1 cellular context compared by ENCODE assay signal in the genomic region with DNA sequence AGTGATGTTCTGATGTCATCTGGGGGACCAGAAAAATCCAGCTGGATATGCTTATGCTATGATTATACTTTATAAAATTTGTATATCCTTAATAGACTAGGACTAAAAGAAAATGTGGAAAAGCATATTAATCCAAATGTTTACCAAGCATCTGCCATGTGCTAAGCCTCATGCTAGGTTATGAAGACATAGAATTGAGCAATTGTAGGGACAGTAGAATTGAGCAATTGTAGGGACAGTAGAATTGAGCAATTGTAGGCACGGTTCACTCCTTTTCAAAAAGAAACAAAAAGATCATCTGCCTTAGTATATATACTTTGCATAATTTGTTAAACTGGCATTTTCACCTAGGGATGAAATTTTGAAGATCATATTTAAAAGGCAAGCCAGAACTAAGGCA.
A peak's percentile ranks its signal among the peaks of the same experiment; 100 is the strongest.
TF ChIP-seq lines count a peak whose summit lies in the region.

No MANE protein-coding gene starts in this region.

TF ChIP-seq in HepG2, 621 proteins besides CTCF, POLR2A, EP300 and RAD21 (continued from another document and continues in another):
- TF ChIP-seq, protein P1, sequence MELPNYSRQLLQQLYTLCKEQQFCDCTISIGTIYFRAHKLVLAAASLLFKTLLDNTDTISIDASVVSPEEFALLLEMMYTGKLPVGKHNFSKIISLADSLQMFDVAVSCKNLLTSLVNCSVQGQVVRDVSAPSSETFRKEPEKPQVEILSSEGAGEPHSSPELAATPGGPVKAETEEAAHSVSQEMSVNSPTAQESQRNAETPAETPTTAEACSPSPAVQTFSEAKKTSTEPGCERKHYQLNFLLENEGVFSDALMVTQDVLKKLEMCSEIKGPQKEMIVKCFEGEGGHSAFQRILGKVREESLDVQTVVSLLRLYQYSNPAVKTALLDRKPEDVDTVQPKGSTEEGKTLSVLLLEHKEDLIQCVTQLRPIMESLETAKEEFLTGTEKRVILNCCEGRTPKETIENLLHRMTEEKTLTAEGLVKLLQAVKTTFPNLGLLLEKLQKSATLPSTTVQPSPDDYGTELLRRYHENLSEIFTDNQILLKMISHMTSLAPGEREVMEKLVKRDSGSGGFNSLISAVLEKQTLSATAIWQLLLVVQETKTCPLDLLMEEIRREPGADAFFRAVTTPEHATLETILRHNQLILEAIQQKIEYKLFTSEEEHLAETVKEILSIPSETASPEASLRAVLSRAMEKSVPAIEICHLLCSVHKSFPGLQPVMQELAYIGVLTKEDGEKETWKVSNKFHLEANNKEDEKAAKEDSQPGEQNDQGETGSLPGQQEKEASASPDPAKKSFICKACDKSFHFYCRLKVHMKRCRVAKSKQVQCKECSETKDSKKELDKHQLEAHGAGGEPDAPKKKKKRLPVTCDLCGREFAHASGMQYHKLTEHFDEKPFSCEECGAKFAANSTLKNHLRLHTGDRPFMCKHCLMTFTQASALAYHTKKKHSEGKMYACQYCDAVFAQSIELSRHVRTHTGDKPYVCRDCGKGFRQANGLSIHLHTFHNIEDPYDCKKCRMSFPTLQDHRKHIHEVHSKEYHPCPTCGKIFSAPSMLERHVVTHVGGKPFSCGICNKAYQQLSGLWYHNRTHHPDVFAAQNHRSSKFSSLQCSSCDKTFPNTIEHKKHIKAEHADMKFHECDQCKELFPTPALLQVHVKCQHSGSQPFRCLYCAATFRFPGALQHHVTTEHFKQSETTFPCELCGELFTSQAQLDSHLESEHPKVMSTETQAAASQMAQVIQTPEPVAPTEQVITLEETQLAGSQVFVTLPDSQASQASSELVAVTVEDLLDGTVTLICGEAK (IDR thresholded peaks at IDR 0.05) = no peak
- TF ChIP-seq, protein P1 (CRISPR knock-in tag; IDR thresholded peaks at IDR 0.05) = no peak
- TF ChIP-seq CBX2 (IDR thresholded peaks at IDR 0.05; ENCODE audit: low read depth, low read length) (no peak), CBX2 (CRISPR knock-in tag; IDR thresholded peaks at IDR 0.05; ENCODE audit: low read depth) (no peak), ZNF326 (CRISPR knock-in tag; IDR thresholded peaks at IDR 0.05; ENCODE audit: borderline replicate concordance) (no peak), ZNF430 (CRISPR knock-in tag; IDR thresholded peaks at IDR 0.05) (no peak), MEF2D (CRISPR knock-in tag; IDR thresholded peaks at IDR 0.05) (no peak), ATF7 (IDR thresholded peaks at IDR 0.05) (no peak), ATF7 (CRISPR knock-in tag; IDR thresholded peaks at IDR 0.05) (no peak), AGO2 (optimal IDR thresholded peaks at IDR 0.05; ENCODE audit: low read depth, low read length) (no peak), ZNF616 (CRISPR knock-in tag; IDR thresholded peaks at IDR 0.05; ENCODE audit: low read depth) (no peak), ZNF841 (CRISPR knock-in tag; IDR thresholded peaks at IDR 0.05; ENCODE audit: borderline replicate concordance) (no peak), ZNF720 (CRISPR knock-in tag; IDR thresholded peaks at IDR 0.05) (no peak), HOXD1 (CRISPR knock-in tag; IDR thresholded peaks at IDR 0.05) (no peak), ZNF33B (CRISPR knock-in tag; IDR thresholded peaks at IDR 0.05) (no peak), TAF15 (IDR thresholded peaks at IDR 0.05; ENCODE audit: low read depth, low read length, poor library complexity, severe bottlenecking) (no peak), CENPT (CRISPR knock-in tag; IDR thresholded peaks at IDR 0.05; ENCODE audit: low read depth) (no peak), ATM (IDR thresholded peaks at IDR 0.05; ENCODE audit: borderline replicate concordance) (no peak), ZNF672 (CRISPR knock-in tag; IDR thresholded peaks at IDR 0.05) (no peak), YEATS2 (CRISPR knock-in tag; IDR thresholded peaks at IDR 0.05; ENCODE audit: borderline replicate concordance) (no peak), ELF3 (CRISPR knock-in tag; IDR thresholded peaks at IDR 0.05) (0 out of 2 replicates have a peak, but pooled peaks have one; percentile 38), ZNF446 (CRISPR knock-in tag; IDR thresholded peaks at IDR 0.05) (no peak), NFE2L1 (CRISPR knock-in tag; IDR thresholded peaks at IDR 0.05; ENCODE audit: borderline replicate concordance) (no peak), FOXO1 (CRISPR knock-in tag; IDR thresholded peaks at IDR 0.05) (peak; percentile 56; the same call in 1 of the 2 replicates), FOSL1 (CRISPR knock-in tag; IDR thresholded peaks at IDR 0.05; ENCODE audit: borderline replicate concordance) (no peak), FOXK2 (IDR thresholded peaks at IDR 0.05) (no peak), ZNF660 (CRISPR knock-in tag; IDR thresholded peaks at IDR 0.05; ENCODE audit: borderline replicate concordance, low read depth) (no peak), HMGA1 (CRISPR knock-in tag; conservative IDR thresholded peaks at IDR 0.05) (no peak)
- TF ChIP-seq, protein P2, sequence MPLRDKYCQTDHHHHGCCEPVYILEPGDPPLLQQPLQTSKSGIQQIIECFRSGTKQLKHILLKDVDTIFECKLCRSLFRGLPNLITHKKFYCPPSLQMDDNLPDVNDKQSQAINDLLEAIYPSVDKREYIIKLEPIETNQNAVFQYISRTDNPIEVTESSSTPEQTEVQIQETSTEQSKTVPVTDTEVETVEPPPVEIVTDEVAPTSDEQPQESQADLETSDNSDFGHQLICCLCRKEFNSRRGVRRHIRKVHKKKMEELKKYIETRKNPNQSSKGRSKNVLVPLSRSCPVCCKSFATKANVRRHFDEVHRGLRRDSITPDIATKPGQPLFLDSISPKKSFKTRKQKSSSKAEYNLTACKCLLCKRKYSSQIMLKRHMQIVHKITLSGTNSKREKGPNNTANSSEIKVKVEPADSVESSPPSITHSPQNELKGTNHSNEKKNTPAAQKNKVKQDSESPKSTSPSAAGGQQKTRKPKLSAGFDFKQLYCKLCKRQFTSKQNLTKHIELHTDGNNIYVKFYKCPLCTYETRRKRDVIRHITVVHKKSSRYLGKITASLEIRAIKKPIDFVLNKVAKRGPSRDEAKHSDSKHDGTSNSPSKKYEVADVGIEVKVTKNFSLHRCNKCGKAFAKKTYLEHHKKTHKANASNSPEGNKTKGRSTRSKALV (CRISPR knock-in tag; IDR thresholded peaks at IDR 0.05) = no peak
- TF ChIP-seq, protein P3, sequence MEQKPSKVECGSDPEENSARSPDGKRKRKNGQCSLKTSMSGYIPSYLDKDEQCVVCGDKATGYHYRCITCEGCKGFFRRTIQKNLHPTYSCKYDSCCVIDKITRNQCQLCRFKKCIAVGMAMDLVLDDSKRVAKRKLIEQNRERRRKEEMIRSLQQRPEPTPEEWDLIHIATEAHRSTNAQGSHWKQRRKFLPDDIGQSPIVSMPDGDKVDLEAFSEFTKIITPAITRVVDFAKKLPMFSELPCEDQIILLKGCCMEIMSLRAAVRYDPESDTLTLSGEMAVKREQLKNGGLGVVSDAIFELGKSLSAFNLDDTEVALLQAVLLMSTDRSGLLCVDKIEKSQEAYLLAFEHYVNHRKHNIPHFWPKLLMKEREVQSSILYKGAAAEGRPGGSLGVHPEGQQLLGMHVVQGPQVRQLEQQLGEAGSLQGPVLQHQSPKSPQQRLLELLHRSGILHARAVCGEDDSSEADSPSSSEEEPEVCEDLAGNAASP (CRISPR knock-in tag; IDR thresholded peaks at IDR 0.05; ENCODE audit: borderline replicate concordance) = peak; percentile 63; the same call in 1 of the 2 replicates
- TF ChIP-seq, protein P4, sequence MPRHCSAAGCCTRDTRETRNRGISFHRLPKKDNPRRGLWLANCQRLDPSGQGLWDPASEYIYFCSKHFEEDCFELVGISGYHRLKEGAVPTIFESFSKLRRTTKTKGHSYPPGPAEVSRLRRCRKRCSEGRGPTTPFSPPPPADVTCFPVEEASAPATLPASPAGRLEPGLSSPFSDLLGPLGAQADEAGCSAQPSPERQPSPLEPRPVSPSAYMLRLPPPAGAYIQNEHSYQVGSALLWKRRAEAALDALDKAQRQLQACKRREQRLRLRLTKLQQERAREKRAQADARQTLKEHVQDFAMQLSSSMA (CRISPR knock-in tag; IDR thresholded peaks at IDR 0.05) = no peak
- TF ChIP-seq, protein P5, sequence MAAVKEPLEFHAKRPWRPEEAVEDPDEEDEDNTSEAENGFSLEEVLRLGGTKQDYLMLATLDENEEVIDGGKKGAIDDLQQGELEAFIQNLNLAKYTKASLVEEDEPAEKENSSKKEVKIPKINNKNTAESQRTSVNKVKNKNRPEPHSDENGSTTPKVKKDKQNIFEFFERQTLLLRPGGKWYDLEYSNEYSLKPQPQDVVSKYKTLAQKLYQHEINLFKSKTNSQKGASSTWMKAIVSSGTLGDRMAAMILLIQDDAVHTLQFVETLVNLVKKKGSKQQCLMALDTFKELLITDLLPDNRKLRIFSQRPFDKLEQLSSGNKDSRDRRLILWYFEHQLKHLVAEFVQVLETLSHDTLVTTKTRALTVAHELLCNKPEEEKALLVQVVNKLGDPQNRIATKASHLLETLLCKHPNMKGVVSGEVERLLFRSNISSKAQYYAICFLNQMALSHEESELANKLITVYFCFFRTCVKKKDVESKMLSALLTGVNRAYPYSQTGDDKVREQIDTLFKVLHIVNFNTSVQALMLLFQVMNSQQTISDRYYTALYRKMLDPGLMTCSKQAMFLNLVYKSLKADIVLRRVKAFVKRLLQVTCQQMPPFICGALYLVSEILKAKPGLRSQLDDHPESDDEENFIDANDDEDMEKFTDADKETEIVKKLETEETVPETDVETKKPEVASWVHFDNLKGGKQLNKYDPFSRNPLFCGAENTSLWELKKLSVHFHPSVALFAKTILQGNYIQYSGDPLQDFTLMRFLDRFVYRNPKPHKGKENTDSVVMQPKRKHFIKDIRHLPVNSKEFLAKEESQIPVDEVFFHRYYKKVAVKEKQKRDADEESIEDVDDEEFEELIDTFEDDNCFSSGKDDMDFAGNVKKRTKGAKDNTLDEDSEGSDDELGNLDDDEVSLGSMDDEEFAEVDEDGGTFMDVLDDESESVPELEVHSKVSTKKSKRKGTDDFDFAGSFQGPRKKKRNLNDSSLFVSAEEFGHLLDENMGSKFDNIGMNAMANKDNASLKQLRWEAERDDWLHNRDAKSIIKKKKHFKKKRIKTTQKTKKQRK (IDR thresholded peaks at IDR 0.05; ENCODE audit: low read length) = no peak
- TF ChIP-seq, protein P6, sequence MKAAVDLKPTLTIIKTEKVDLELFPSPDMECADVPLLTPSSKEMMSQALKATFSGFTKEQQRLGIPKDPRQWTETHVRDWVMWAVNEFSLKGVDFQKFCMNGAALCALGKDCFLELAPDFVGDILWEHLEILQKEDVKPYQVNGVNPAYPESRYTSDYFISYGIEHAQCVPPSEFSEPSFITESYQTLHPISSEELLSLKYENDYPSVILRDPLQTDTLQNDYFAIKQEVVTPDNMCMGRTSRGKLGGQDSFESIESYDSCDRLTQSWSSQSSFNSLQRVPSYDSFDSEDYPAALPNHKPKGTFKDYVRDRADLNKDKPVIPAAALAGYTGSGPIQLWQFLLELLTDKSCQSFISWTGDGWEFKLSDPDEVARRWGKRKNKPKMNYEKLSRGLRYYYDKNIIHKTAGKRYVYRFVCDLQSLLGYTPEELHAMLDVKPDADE (CRISPR knock-in tag; IDR thresholded peaks at IDR 0.05) = no peak
- TF ChIP-seq, protein P7, sequence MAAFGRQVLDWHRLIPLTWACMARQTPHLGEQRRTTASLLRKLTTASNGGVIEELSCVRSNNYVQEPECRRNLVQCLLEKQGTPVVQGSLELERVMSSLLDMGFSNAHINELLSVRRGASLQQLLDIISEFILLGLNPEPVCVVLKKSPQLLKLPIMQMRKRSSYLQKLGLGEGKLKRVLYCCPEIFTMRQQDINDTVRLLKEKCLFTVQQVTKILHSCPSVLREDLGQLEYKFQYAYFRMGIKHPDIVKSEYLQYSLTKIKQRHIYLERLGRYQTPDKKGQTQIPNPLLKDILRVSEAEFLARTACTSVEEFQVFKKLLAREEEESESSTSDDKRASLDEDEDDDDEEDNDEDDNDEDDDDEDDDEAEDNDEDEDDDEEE (CRISPR knock-in tag; IDR thresholded peaks at IDR 0.05) = no peak
- TF ChIP-seq, protein P8, sequence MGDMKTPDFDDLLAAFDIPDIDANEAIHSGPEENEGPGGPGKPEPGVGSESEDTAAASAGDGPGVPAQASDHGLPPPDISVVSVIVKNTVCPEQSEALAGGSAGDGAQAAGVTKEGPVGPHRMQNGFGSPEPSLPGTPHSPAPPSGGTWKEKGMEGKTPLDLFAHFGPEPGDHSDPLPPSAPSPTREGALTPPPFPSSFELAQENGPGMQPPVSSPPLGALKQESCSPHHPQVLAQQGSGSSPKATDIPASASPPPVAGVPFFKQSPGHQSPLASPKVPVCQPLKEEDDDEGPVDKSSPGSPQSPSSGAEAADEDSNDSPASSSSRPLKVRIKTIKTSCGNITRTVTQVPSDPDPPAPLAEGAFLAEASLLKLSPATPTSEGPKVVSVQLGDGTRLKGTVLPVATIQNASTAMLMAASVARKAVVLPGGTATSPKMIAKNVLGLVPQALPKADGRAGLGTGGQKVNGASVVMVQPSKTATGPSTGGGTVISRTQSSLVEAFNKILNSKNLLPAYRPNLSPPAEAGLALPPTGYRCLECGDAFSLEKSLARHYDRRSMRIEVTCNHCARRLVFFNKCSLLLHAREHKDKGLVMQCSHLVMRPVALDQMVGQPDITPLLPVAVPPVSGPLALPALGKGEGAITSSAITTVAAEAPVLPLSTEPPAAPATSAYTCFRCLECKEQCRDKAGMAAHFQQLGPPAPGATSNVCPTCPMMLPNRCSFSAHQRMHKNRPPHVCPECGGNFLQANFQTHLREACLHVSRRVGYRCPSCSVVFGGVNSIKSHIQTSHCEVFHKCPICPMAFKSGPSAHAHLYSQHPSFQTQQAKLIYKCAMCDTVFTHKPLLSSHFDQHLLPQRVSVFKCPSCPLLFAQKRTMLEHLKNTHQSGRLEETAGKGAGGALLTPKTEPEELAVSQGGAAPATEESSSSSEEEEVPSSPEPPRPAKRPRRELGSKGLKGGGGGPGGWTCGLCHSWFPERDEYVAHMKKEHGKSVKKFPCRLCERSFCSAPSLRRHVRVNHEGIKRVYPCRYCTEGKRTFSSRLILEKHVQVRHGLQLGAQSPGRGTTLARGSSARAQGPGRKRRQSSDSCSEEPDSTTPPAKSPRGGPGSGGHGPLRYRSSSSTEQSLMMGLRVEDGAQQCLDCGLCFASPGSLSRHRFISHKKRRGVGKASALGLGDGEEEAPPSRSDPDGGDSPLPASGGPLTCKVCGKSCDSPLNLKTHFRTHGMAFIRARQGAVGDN (CRISPR knock-in tag; IDR thresholded peaks at IDR 0.05) = no peak
